ENCODE assay signal across 10 cellular contexts in the genomic region with DNA sequence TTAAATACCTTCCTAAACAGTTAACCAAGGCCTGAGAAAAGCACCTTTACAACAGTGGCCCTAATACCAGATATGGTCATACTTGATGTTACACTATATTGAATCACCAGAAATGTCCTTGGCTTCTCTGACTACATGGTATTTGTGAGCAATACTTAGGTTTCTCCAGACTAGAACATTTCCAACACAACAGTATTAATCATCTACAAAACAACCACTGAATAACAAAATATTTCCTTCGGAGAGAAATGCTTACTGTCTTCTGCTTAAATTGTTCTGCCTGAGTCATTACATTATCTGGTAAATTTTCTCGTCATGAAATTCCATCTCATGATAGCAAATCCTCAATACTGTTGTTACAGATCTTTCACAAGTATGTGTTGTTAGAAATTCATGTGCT.
DNase-seq lines count a peak whose midpoint lies in the region; ATAC-seq and TF ChIP-seq lines count a peak whose summit lies in the region.
"Had no signal": no experiment of that assay in that cellular context is flagged by ENCODE, and none has a peak within 500 bp of the region (broad histone marks: within the 10 kb centered on the region; RNA-seq: fewer than 3 reads in every experiment).

No MANE protein-coding gene starts in this region.

- H3K27me3 Mint-ChIP-seq in activated naive CD8-positive, alpha-beta T cell = no peaks in the 10 kb centered on the region
- no peaks in the 10 kb centered on the region for H3K27me3 Mint-ChIP-seq in activated naive CD8-positive, alpha-beta T cell treated with anti-CD3 and anti-CD28 coated beads for 36 hours
- H3K27me3 Mint-ChIP-seq: CD4-positive, CD25-positive, alpha-beta regulatory T cell; central memory CD8-positive, alpha-beta T cell had no signal

- no peak overlapping the region for H3K4me3 ChIP-seq in adrenal gland
- H3K4me3 ChIP-seq in WERI-Rb-1 (ENCODE audit: low read depth, low read length) = no peak overlapping the region

- WGBS in adrenal gland, 4 donors = 34 to 40% (median 39%) methylated on average over 2 of the region's 2 CpGs

- no peak for DNase-seq in activated naive CD8-positive, alpha-beta T cell treated with anti-CD3 and anti-CD28 coated beads for 36 hours
- DNase-seq in adrenal gland = no peak
- DNase-seq in glomerular endothelial cell (ENCODE audit: extremely low read depth, low read depth, low spot score) = peak; percentile 70
- no peak for DNase-seq in WERI-Rb-1
- no peak for DNase-seq in HUDEP-2 (lab: John Stamatoyannopoulos, UW; ENCODE audit: unreplicated experiment in 76 of 76)
- DNase-seq: CD4-positive, CD25-positive, alpha-beta regulatory T cell had no signal

- intact Hi-C loops in adrenal gland (cut with DNase I) = no loop called here

- TF ChIP-seq CTCF in adrenal gland (IDR thresholded peaks at IDR 0.05) (no peak), WERI-Rb-1 (IDR thresholded peaks at IDR 0.05; ENCODE audit: low read depth, low read length) (no peak)

- peak overlapping the region; percentile 67 for H3K27ac Mint-ChIP-seq in activated naive CD8-positive, alpha-beta T cell
- H3K27ac Mint-ChIP-seq in activated naive CD8-positive, alpha-beta T cell treated with anti-CD3 and anti-CD28 coated beads for 36 hours = no peak overlapping the region
- H3K27ac Mint-ChIP-seq: CD4-positive, CD25-positive, alpha-beta regulatory T cell had no signal

- H3K4me1 Mint-ChIP-seq in activated naive CD8-positive, alpha-beta T cell (ENCODE audit: low read depth) = peaks cover 42% of the 10 kb centered on the region
- peaks cover 35% of the 10 kb centered on the region for H3K4me1 Mint-ChIP-seq in activated naive CD8-positive, alpha-beta T cell treated with anti-CD3 and anti-CD28 coated beads for 36 hours

- ATAC-seq in HG02610 (IDR thresholded peaks at IDR 0.05; ENCODE audit: unreplicated experiment) = no peak
- no peak for ATAC-seq in GM18868 (IDR thresholded peaks at IDR 0.05; ENCODE audit: unreplicated experiment)

- no peaks in the 10 kb centered on the region for H3K36me3 ChIP-seq in adrenal gland (replicated peaks in 1 of 2)
- H3K36me3 ChIP-seq in WERI-Rb-1 = no peaks in the 10 kb centered on the region

- TF ChIP-seq POLR2A in adrenal gland (IDR thresholded peaks at IDR 0.05) = no peak

- H3K4me3 Mint-ChIP-seq in activated naive CD8-positive, alpha-beta T cell = no peak overlapping the region
- H3K4me3 Mint-ChIP-seq in activated naive CD8-positive, alpha-beta T cell treated with anti-CD3 and anti-CD28 coated beads for 36 hours = no peak overlapping the region
- H3K4me3 Mint-ChIP-seq: CD4-positive, CD25-positive, alpha-beta regulatory T cell; central memory CD8-positive, alpha-beta T cell had no signal

- peaks cover 19% of the 10 kb centered on the region for H3K36me3 Mint-ChIP-seq in activated naive CD8-positive, alpha-beta T cell
- H3K36me3 Mint-ChIP-seq in activated naive CD8-positive, alpha-beta T cell treated with anti-CD3 and anti-CD28 coated beads for 36 hours = peaks cover 27% of the 10 kb centered on the region
- H3K36me3 Mint-ChIP-seq: CD4-positive, CD25-positive, alpha-beta regulatory T cell had no signal

- peak overlapping the region; percentile 20 to 73 (median 40) for H3K27ac ChIP-seq in adrenal gland
- no peak overlapping the region for H3K27ac ChIP-seq in WERI-Rb-1

- H3K4me1 ChIP-seq in adrenal gland (replicated peaks in 1 of 2) = peaks cover 3 to 21% of the 10 kb centered on the region in 2 donors

- H3K9me3 ChIP-seq in adrenal gland (replicated peaks in 1 of 3) (peaks cover 5 to 9% (median 7%) of the 10 kb centered on the region in 3 donors), WERI-Rb-1 (ENCODE audit: severe bottlenecking) (no peaks in the 10 kb centered on the region)

- H3K27me3 ChIP-seq in adrenal gland (no peaks in the 10 kb centered on the region), WERI-Rb-1 (ENCODE audit: insufficient read depth, low read depth, severe bottlenecking) (no peaks in the 10 kb centered on the region)

- peaks cover 12% of the 10 kb centered on the region for H3K9me3 Mint-ChIP-seq in activated naive CD8-positive, alpha-beta T cell (ENCODE audit: low read depth)
- H3K9me3 Mint-ChIP-seq in activated naive CD8-positive, alpha-beta T cell treated with anti-CD3 and anti-CD28 coated beads for 36 hours = peaks cover 28% of the 10 kb centered on the region
